ENCODE assay signal across 18 cellular contexts in the genomic region with DNA sequence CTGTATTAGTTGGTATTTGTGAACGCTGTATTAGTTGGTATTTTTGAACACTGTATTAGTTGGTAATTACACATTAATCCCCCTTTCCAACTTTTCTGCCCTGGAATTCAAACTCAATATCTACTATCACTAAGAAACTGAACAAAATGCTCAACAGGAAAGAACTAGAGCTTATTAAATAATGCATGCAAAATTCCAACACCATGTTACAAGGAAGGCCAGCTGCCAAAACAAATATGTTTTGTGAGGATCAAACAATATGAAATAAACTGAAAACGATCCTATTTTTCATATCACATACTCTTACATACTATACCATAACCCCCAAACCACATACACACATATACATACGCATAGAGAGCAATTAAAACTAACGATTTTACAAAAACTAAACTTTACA.
DNase-seq lines count a peak whose midpoint lies in the region; ATAC-seq, FAIRE-seq and TF ChIP-seq lines count a peak whose summit lies in the region.
"Had no signal": no experiment of that assay in that cellular context is flagged by ENCODE, and none has a peak within 500 bp of the region (broad histone marks: within the 10 kb centered on the region; RNA-seq: fewer than 3 reads in every experiment).

No MANE protein-coding gene starts in this region.

- POLR2A ChIA-PET in Caco-2 (lab: Charles Lee) = no interaction called here

- no peak for DNase-seq in D721Med (ENCODE audit: insufficient read length, low spot score)
- DNase-seq in NCI-H69 (lab: John Stamatoyannopoulos, UW) = peak; percentile 11
- peak; percentile 46 for DNase-seq in dermis blood vessel endothelial cell
- no peak for DNase-seq in Caco-2
- no peak for DNase-seq in SW480 (ENCODE audit: low spot score)
- DNase-seq: CD4-positive, CD25-positive, alpha-beta regulatory T cell; CD8-positive, alpha-beta T cell; DMS53; DMS79 treated with DMSO at 0.1 percent for 48 hours; GF-D8; H7; HCEC 1CT had no signal

- no peaks in the 10 kb centered on the region for H3K36me3 Mint-ChIP-seq in Caco-2 (ENCODE audit: insufficient read depth, unreplicated experiment)
- H3K36me3 Mint-ChIP-seq: CD4-positive, CD25-positive, alpha-beta regulatory T cell; CD8-positive, alpha-beta T cell had no signal

- no TSS peak for BruUV-seq in Caco-2 (replicated peaks; lab: Mats Ljungman, UMichigan)

- no peaks in the 10 kb centered on the region for H3K4me1 Mint-ChIP-seq in Caco-2 (ENCODE audit: low read depth, unreplicated experiment)
- H3K4me1 Mint-ChIP-seq: B cell; CD4-positive, CD25-positive, alpha-beta regulatory T cell had no signal

- no peak overlapping the region for H3K4me3 ChIP-seq in Caco-2 (ENCODE audit: low read depth, low read length)
- H3K4me3 ChIP-seq: BLaER1 had no signal

- no peak overlapping the region for H3K27ac Mint-ChIP-seq in Caco-2 (ENCODE audit: unreplicated experiment)
- H3K27ac Mint-ChIP-seq: B cell; CD4-positive, CD25-positive, alpha-beta regulatory T cell; CD8-positive, alpha-beta T cell had no signal

- FAIRE-seq in D721Med (lab: Jason Lieb, UNC) = peak; percentile 81
- FAIRE-seq: GM12891, GM18507, H1 had no signal

- no peaks in the 10 kb centered on the region for H3K9me3 Mint-ChIP-seq in Caco-2 (ENCODE audit: unreplicated experiment)
- H3K9me3 Mint-ChIP-seq: CD8-positive, alpha-beta T cell had no signal

- no peaks in the 10 kb centered on the region for H3K27me3 ChIP-seq in Caco-2 (replicated peaks; ENCODE audit: control insufficient read depth, insufficient read depth, low read length)
- H3K27me3 ChIP-seq: BLaER1 had no signal

- ATAC-seq in GM21381 (IDR thresholded peaks at IDR 0.05; ENCODE audit: unreplicated experiment) = no peak
- ATAC-seq: CD8-positive, alpha-beta T cell had no signal

- intact Hi-C loops in Caco-2 (cut with micrococcal nuclease; ENCODE audit: unreplicated experiment) = no loop called here

- TF ChIP-seq CTCF in D721Med (IDR thresholded peaks at IDR 0.05; ENCODE audit: insufficient read depth, missing control alignments) (no peak), Caco-2 (IDR thresholded peaks at IDR 0.05; ENCODE audit: insufficient read depth in 1 of 2, low read depth in 1 of 2, low read length in 1 of 2, severe bottlenecking in 1 of 2, unreplicated experiment in 1 of 2) (no peak)

- no peaks in the 10 kb centered on the region for H3K27me3 Mint-ChIP-seq in Caco-2 (ENCODE audit: insufficient read depth, unreplicated experiment)

- H3K36me3 ChIP-seq in Caco-2 (ENCODE audit: control insufficient read depth, insufficient read depth, low read length) = no peaks in the 10 kb centered on the region
- H3K36me3 ChIP-seq: BLaER1 had no signal

- CTCF ChIA-PET in Caco-2 (lab: Charles Lee) = no interaction called here

- no peak overlapping the region for H3K4me3 Mint-ChIP-seq in Caco-2 (ENCODE audit: unreplicated experiment)
- H3K4me3 Mint-ChIP-seq: B cell; CD4-positive, CD25-positive, alpha-beta regulatory T cell; CD8-positive, alpha-beta T cell had no signal

- no peaks in the 10 kb centered on the region for H3K9me3 ChIP-seq in Caco-2
- H3K9me3 ChIP-seq: BLaER1 had no signal

- no peaks in the 10 kb centered on the region for H3K4me1 ChIP-seq in Caco-2
- H3K4me1 ChIP-seq: BLaER1 had no signal

Comparison
In these comparisons a context has a peak if more than half of its experiments do, and no peak if none do; other contexts are left out.
1. DNase-seq: peak in NCI-H69 (single experiment) and dermis blood vessel endothelial cell (single experiment); none in D721Med (single experiment), Caco-2 (0 of 2) and SW480 (single experiment).